8 cellular contexts compared by ENCODE assay signal in genomic region chr2:26561918-26562810, GRCh38.
DNase-seq lines count a peak whose midpoint lies in the region; ATAC-seq and TF ChIP-seq lines count a peak whose summit lies in the region.

No MANE protein-coding gene starts in this region.

- H3K27me3 ChIP-seq in GM06990 (replicated peaks; ENCODE audit: control insufficient read depth, insufficient read depth, low read length) (peaks cover 6% of the 10 kb centered on the region), heart right ventricle (peaks cover 0 to 97% (median 90%) of the 10 kb centered on the region in 7 donors), smooth muscle cell (ENCODE audit: low read depth) (peaks cover 45% of the 10 kb centered on the region)

- peak overlapping the region; percentile 30 for H3K4me3 Mint-ChIP-seq in activated T-helper 17 cell treated with anti-CD3 and anti-CD28 coated beads, Interleukin-2, amount 50 U/mL, for 72 hours

- H3K4me1 ChIP-seq in heart right ventricle (peaks cover 9 to 16% (median 13%) of the 10 kb centered on the region in 9 donors), smooth muscle cell (ENCODE audit: low read depth) (no peaks in the 10 kb centered on the region)

- peaks cover 63% of the 10 kb centered on the region for H3K27me3 Mint-ChIP-seq in activated T-helper 17 cell treated with anti-CD3 and anti-CD28 coated beads, Interleukin-2, amount 50 U/mL, for 72 hours

- ATAC-seq in activated T-helper 17 cell treated with anti-CD3 and anti-CD28 coated beads, Interleukin-2, amount 50 U/mL, for 72 hours (replicated peaks): peak; percentile 26
- ATAC-seq in heart right ventricle (peak; percentile 77 to 92 (median 86)), GM19324 (IDR thresholded peaks at IDR 0.05; ENCODE audit: low FRiP score, unreplicated experiment) (no peak), GM21723 (IDR thresholded peaks at IDR 0.05; ENCODE audit: unreplicated experiment) (no peak)

- H3K9me3 Mint-ChIP-seq in activated T-helper 17 cell treated with anti-CD3 and anti-CD28 coated beads, Interleukin-2, amount 50 U/mL, for 72 hours: no peaks in the 10 kb centered on the region

- H3K27ac Mint-ChIP-seq in activated T-helper 17 cell treated with anti-CD3 and anti-CD28 coated beads, Interleukin-2, amount 50 U/mL, for 72 hours: no peak overlapping the region

- H3K4me3 ChIP-seq in GM06990 (replicated peaks; ENCODE audit: low read depth, low read length): no peak overlapping the region
- peak overlapping the region; percentile 14 to 52 (median 44) for H3K4me3 ChIP-seq in heart right ventricle
- peak overlapping the region; percentile 23 for H3K4me3 ChIP-seq in skeletal muscle cell (ENCODE audit: low read depth, low read length)
- H3K4me3 ChIP-seq in smooth muscle cell: no peak overlapping the region

- no peaks in the 10 kb centered on the region for H3K9me3 ChIP-seq in heart right ventricle
- no peaks in the 10 kb centered on the region for H3K9me3 ChIP-seq in smooth muscle cell (replicated peaks; ENCODE audit: low read depth)

- no peak overlapping the region for H3K9ac ChIP-seq in smooth muscle cell (ENCODE audit: low read depth)

- TF ChIP-seq CTCF in GM06990 (IDR thresholded peaks at IDR 0.05; ENCODE audit: insufficient read depth, low read length, poor library complexity, severe bottlenecking) (peak; percentile 5), heart right ventricle (IDR thresholded peaks at IDR 0.05) (peak in 7 of 9 donors; percentile 10 to 48 (median 31)), smooth muscle cell (IDR thresholded peaks at IDR 0.05; ENCODE audit: borderline replicate concordance, insufficient read depth, poor library complexity, severe bottlenecking) (no peak)

- intact Hi-C loops in heart right ventricle (cut with DNase I): no loop called here

- H3K36me3 ChIP-seq in GM06990 (ENCODE audit: control insufficient read depth, insufficient read depth, low read length): no peaks in the 10 kb centered on the region
- H3K36me3 ChIP-seq in heart right ventricle: no peaks in the 10 kb centered on the region
- H3K36me3 ChIP-seq in smooth muscle cell (ENCODE audit: low read depth): no peaks in the 10 kb centered on the region

- no peaks in the 10 kb centered on the region for H3K36me3 Mint-ChIP-seq in activated T-helper 17 cell treated with anti-CD3 and anti-CD28 coated beads, Interleukin-2, amount 50 U/mL, for 72 hours (ENCODE audit: low read depth)

- no peaks in the 10 kb centered on the region for H4K20me1 ChIP-seq in smooth muscle cell (ENCODE audit: low read depth)

- no peaks in the 10 kb centered on the region for H3K79me2 ChIP-seq in smooth muscle cell (ENCODE audit: low read depth)

- no peak overlapping the region for H2AFZ ChIP-seq in smooth muscle cell (ENCODE audit: low read depth)

- H3K4me1 Mint-ChIP-seq in activated T-helper 17 cell treated with anti-CD3 and anti-CD28 coated beads, Interleukin-2, amount 50 U/mL, for 72 hours: no peaks in the 10 kb centered on the region

- DNase-seq in GM06990 (ENCODE audit: extremely low read depth, insufficient read length) (peak; percentile 20), NCI-H2107 (lab: John Stamatoyannopoulos, UW) (peak; percentile 40), heart right ventricle (peak; percentile 46 to 67), skeletal muscle cell (ENCODE audit: low read depth) (no peak), smooth muscle cell (lab: John Stamatoyannopoulos, UW; ENCODE audit: unreplicated experiment) (no peak)

- H3K4me2 ChIP-seq in smooth muscle cell: no peak overlapping the region

- 18 to 19% methylated on average over 67 to 69 of the region's 69 CpGs for WGBS in heart right ventricle, 2 donors
- 88% methylated on average over 67 of the region's 69 CpGs for WGBS in smooth muscle cell (ENCODE audit: low lambda C conversion rate)

- H3K27ac ChIP-seq in heart right ventricle: no peak overlapping the region
- no peak overlapping the region for H3K27ac ChIP-seq in smooth muscle cell (ENCODE audit: low read depth)

- H3F3A ChIP-seq in smooth muscle cell (ENCODE audit: low read depth): no peaks in the 10 kb centered on the region

Comparison
In these comparisons a context has a peak if more than half of its experiments do, and no peak if none do; other contexts are left out.
1. DNase-seq: peak in GM06990 (single experiment), NCI-H2107 (single experiment) and heart right ventricle (2 of 2); none in skeletal muscle cell (single experiment) and smooth muscle cell (single experiment).
2. H3K4me3 ChIP-seq: peak in heart right ventricle (10 of 10) and skeletal muscle cell (single experiment); none in GM06990 (single experiment) and smooth muscle cell (single experiment).
3. ATAC-seq: peak in activated T-helper 17 cell treated with anti-CD3 and anti-CD28 coated beads, Interleukin-2, amount 50 U/mL, for 72 hours (single experiment) and heart right ventricle (8 of 8); none in GM19324 (single experiment) and GM21723 (single experiment).